Comparison of ENCODE assay signal across 9 cellular contexts in the genomic region with DNA sequence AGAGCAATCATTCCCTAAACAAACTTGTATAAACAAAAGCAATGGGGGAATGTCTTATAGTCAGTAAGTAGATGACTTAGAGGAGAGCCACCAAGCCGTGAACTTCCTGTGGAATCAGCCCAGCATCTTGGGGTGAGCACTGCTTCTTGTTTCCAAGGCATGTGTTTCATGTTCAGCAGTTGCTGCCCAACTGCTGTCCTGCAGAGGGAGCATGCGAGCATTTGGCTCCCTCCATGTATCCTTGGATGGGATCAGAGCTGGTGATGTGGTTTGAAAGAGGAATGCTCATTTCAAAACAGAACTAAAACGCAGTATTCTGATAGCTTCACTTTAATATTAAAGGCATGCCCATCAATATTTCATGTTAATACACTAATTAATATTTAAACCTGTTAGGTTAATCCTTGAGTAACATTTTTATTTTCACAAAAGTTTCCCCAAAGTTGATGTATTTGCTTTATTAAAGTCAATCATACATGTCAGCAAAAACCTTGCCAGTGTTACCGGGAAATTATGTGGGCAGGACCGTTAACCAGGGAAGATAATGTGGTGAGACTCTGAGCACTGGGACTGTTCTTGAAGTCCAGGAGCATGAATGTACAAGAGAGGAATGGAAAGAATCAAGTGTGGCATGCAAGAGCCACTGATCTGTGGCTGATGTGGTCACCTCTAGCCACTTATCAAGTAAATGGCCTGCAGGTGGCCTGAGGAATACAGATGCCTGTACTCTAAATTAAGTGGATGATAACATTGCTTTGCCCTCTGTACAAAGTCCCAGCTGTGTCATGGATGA.
DNase-seq lines count a peak whose midpoint lies in the region; ATAC-seq and TF ChIP-seq lines count a peak whose summit lies in the region.
"Had no signal": no experiment of that assay in that cellular context is flagged by ENCODE, and none has a peak within 500 bp of the region (broad histone marks: within the 10 kb centered on the region; RNA-seq: fewer than 3 reads in every experiment).

No MANE protein-coding gene starts in this region.

- DNase-seq in activated naive CD8-positive, alpha-beta T cell treated with anti-CD3 and anti-CD28 coated beads, Interleukin-2, amount 50 U/mL, for 24 hours = peak; percentile 9
- DNase-seq in activated naive CD8-positive, alpha-beta T cell treated with anti-CD3 and anti-CD28 coated beads for 36 hours = no peak
- peak; percentile 46 for DNase-seq in MG63
- peak; percentile 74 for DNase-seq in astrocyte of the spinal cord (ENCODE audit: low read depth, low spot score)
- peak; percentile 66 for DNase-seq in iPS-NIHi11 (ENCODE audit: low spot score)
- no peak for DNase-seq in spleen
- DNase-seq in GF-D8 (lab: John Stamatoyannopoulos, UW) = no peak

- 32 to 49% (median 37%) methylated on average over 5 of the region's 5 CpGs for WGBS in spleen, 5 donors

- H3K9me3 Mint-ChIP-seq in activated naive CD8-positive, alpha-beta T cell treated with anti-CD3 and anti-CD28 coated beads, Interleukin-2, amount 50 U/mL, for 24 hours = no peaks in the 10 kb centered on the region
- no peaks in the 10 kb centered on the region for H3K9me3 Mint-ChIP-seq in activated naive CD8-positive, alpha-beta T cell treated with anti-CD3 and anti-CD28 coated beads for 36 hours
- H3K9me3 Mint-ChIP-seq: stimulated activated naive CD8-positive, alpha-beta T cell treated with anti-CD3 and anti-CD28 coated beads, Interleukin-15, Interleukin-2, amounts not matched to agents 100 ng/mL and 50 ng/mL, for 24 hours had no signal

- no peaks in the 10 kb centered on the region for H3K36me3 Mint-ChIP-seq in activated naive CD8-positive, alpha-beta T cell treated with anti-CD3 and anti-CD28 coated beads, Interleukin-2, amount 50 U/mL, for 24 hours (ENCODE audit: low read depth)
- no peaks in the 10 kb centered on the region for H3K36me3 Mint-ChIP-seq in activated naive CD8-positive, alpha-beta T cell treated with anti-CD3 and anti-CD28 coated beads for 36 hours

- TF ChIP-seq CTCF in astrocyte of the spinal cord (IDR thresholded peaks at IDR 0.05; ENCODE audit: low read depth, low read length) = peak; percentile 92
- peak in 8 of 11 experiments; percentile 42 to 78 (median 58) for TF ChIP-seq CTCF in spleen (IDR thresholded peaks at IDR 0.05 in 8 of 11, conservative IDR thresholded peaks at IDR 0.05 in 3 of 11)

- H3K27me3 ChIP-seq in MG63 (no peaks in the 10 kb centered on the region), spleen (replicated peaks in 1 of 7) (peaks cover 0 to 5% (median 0%) of the 10 kb centered on the region in 7 donors)

- H3K4me3 ChIP-seq in MG63 (no peak overlapping the region), astrocyte of the spinal cord (ENCODE audit: low read depth, low read length) (no peak overlapping the region), spleen (no peak overlapping the region)

- H3K27ac Mint-ChIP-seq in activated naive CD8-positive, alpha-beta T cell treated with anti-CD3 and anti-CD28 coated beads, Interleukin-2, amount 50 U/mL, for 24 hours = no peak overlapping the region
- no peak overlapping the region for H3K27ac Mint-ChIP-seq in activated naive CD8-positive, alpha-beta T cell treated with anti-CD3 and anti-CD28 coated beads for 36 hours
- H3K27ac Mint-ChIP-seq: stimulated activated naive CD8-positive, alpha-beta T cell treated with anti-CD3 and anti-CD28 coated beads, Interleukin-15, Interleukin-2, amounts not matched to agents 100 ng/mL and 50 ng/mL, for 24 hours had no signal

- TF ChIP-seq POLR2A in spleen (IDR thresholded peaks at IDR 0.05) = no peak

- H3K27me3 Mint-ChIP-seq in activated naive CD8-positive, alpha-beta T cell treated with anti-CD3 and anti-CD28 coated beads, Interleukin-2, amount 50 U/mL, for 24 hours = no peaks in the 10 kb centered on the region
- peaks cover 4% of the 10 kb centered on the region for H3K27me3 Mint-ChIP-seq in activated naive CD8-positive, alpha-beta T cell treated with anti-CD3 and anti-CD28 coated beads for 36 hours

- H3K36me3 ChIP-seq in MG63 (no peaks in the 10 kb centered on the region), spleen (no peaks in the 10 kb centered on the region)

- no peak overlapping the region for H3K27ac ChIP-seq in spleen

- peak; percentile 33 for ATAC-seq in activated naive CD8-positive, alpha-beta T cell treated with anti-CD3 and anti-CD28 coated beads, Interleukin-2, amount 50 U/mL, for 24 hours
- no peak for ATAC-seq in GM21515 (IDR thresholded peaks at IDR 0.05; ENCODE audit: unreplicated experiment)

- no peak overlapping the region for H3K4me3 Mint-ChIP-seq in activated naive CD8-positive, alpha-beta T cell treated with anti-CD3 and anti-CD28 coated beads, Interleukin-2, amount 50 U/mL, for 24 hours
- H3K4me3 Mint-ChIP-seq in activated naive CD8-positive, alpha-beta T cell treated with anti-CD3 and anti-CD28 coated beads for 36 hours = no peak overlapping the region
- H3K4me3 Mint-ChIP-seq: stimulated activated naive CD8-positive, alpha-beta T cell treated with anti-CD3 and anti-CD28 coated beads, Interleukin-15, Interleukin-2, amounts not matched to agents 100 ng/mL and 50 ng/mL, for 24 hours had no signal

- H3K9me3 ChIP-seq in MG63 (no peaks in the 10 kb centered on the region), spleen (no peaks in the 10 kb centered on the region)

- H3K4me1 ChIP-seq in spleen = no peaks in the 10 kb centered on the region

- in situ Hi-C loops in astrocyte of the spinal cord (cut with HindIII; ENCODE audit: low sequenced_read_pairs) = no loop called here

- intact Hi-C loops in spleen (cut with DNase I; ENCODE audit: low total_unique reads) = no loop called here

- no peaks in the 10 kb centered on the region for H3K4me1 Mint-ChIP-seq in activated naive CD8-positive, alpha-beta T cell treated with anti-CD3 and anti-CD28 coated beads, Interleukin-2, amount 50 U/mL, for 24 hours
- H3K4me1 Mint-ChIP-seq in activated naive CD8-positive, alpha-beta T cell treated with anti-CD3 and anti-CD28 coated beads for 36 hours = no peaks in the 10 kb centered on the region

Comparison
In these comparisons a context has a peak if more than half of its experiments do, and no peak if none do; other contexts are left out.
1. DNase-seq: peak in activated naive CD8-positive, alpha-beta T cell treated with anti-CD3 and anti-CD28 coated beads, Interleukin-2, amount 50 U/mL, for 24 hours (single experiment), MG63 (single experiment), astrocyte of the spinal cord (single experiment) and iPS-NIHi11 (single experiment); none in activated naive CD8-positive, alpha-beta T cell treated with anti-CD3 and anti-CD28 coated beads for 36 hours (single experiment), spleen (single experiment) and GF-D8 (single experiment).